1 cellular context compared by ENCODE assay signal in genomic region chr18:72847771-72848170, GRCh38.
TF ChIP-seq lines count a peak whose summit lies in the region.

No MANE protein-coding gene starts in this region.

TF ChIP-seq in WTC11, 78 proteins besides CTCF, POLR2A, EP300 and RAD21 (continued from another document):
- TF ChIP-seq, protein P1, sequence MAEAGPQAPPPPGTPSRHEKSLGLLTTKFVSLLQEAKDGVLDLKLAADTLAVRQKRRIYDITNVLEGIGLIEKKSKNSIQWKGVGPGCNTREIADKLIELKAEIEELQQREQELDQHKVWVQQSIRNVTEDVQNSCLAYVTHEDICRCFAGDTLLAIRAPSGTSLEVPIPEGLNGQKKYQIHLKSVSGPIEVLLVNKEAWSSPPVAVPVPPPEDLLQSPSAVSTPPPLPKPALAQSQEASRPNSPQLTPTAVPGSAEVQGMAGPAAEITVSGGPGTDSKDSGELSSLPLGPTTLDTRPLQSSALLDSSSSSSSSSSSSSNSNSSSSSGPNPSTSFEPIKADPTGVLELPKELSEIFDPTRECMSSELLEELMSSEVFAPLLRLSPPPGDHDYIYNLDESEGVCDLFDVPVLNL (CRISPR knock-in tag; IDR thresholded peaks at IDR 0.05; ENCODE audit: borderline replicate concordance, low read depth) = no peak
- TF ChIP-seq CREB1 (CRISPR knock-in tag; IDR thresholded peaks at IDR 0.05) (no peak), ATF1 (CRISPR knock-in tag; IDR thresholded peaks at IDR 0.05) (no peak), NFYB (CRISPR knock-in tag; conservative IDR thresholded peaks at IDR 0.05; ENCODE audit: low read depth) (no peak), ZNF232 (CRISPR knock-in tag; IDR thresholded peaks at IDR 0.05) (no peak), ELF4 (CRISPR knock-in tag; IDR thresholded peaks at IDR 0.05; ENCODE audit: low read depth) (no peak), USF2 (CRISPR knock-in tag; IDR thresholded peaks at IDR 0.05) (no peak), ETV6 (CRISPR knock-in tag; IDR thresholded peaks at IDR 0.05) (no peak), SOX15 (CRISPR knock-in tag; IDR thresholded peaks at IDR 0.05) (no peak), CREM (CRISPR knock-in tag; IDR thresholded peaks at IDR 0.05) (no peak), TP53 (CRISPR knock-in tag; IDR thresholded peaks at IDR 0.05) (no peak)
